In the genomic region with DNA sequence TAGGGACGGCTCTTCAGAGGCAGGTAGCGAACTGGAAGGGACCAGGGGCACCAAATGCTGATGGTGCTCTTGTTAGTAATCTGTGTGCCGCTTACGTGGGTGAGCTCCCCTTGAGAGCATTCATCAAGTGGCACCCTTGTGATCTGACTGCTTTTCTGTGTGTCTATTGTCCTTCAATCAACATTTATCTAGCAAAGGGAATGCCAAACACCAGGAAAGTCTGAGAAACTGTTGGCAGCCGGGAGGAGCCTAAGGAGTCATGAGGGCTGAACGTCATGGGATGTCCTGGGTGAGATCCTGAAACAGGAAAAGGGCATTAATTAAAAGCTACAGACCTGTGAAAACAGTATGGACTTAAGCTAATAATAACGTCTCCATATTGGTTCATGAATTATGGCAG, we compare ENCODE assay signal across 31 cellular contexts.
"Had no signal": no experiment of that assay in that cellular context is flagged by ENCODE, and none has a peak within 500 bp of the region (broad histone marks: within the 10 kb centered on the region; RNA-seq: fewer than 3 reads in every experiment).

No MANE protein-coding gene starts in this region.

- H3K27ac ChIP-seq: left lung, lower lobe of right lung, ovary, prostate gland, skin epidermis, suprapubic skin, thoracic aorta, tibial artery, uterus had no signal

- H3K27me3 Mint-ChIP-seq: naive B cell; stimulated activated naive CD8-positive, alpha-beta T cell treated with anti-CD3 and anti-CD28 coated beads, Interleukin-15, Interleukin-2, amounts not matched to agents 100 ng/mL and 50 ng/mL, for 24 hours had no signal

- H3K27ac Mint-ChIP-seq: immature natural killer cell; mesothelial cell of epicardium; naive B cell; natural killer cell; stimulated activated effector memory CD8-positive, alpha-beta T cell treated with anti-CD3 and anti-CD28 coated beads, Interleukin-12 subunit alpha, Interleukin-12 subunit beta, amount 100 ng/mL, for 72 hours; stimulated activated naive CD8-positive, alpha-beta T cell treated with anti-CD3 and anti-CD28 coated beads, Interleukin-15, Interleukin-2, amounts not matched to agents 100 ng/mL and 50 ng/mL, for 24 hours; type B pancreatic cell had no signal

- H3K4me1 ChIP-seq: left lung, lower lobe of right lung, prostate gland, suprapubic skin, tibial artery, uterus had no signal

- H3K4me3 Mint-ChIP-seq: immature natural killer cell; mesothelial cell of epicardium; naive B cell; natural killer cell; nephron progenitor cell; stimulated activated effector memory CD8-positive, alpha-beta T cell treated with anti-CD3 and anti-CD28 coated beads, Interleukin-12 subunit alpha, Interleukin-12 subunit beta, amount 100 ng/mL, for 72 hours; stimulated activated naive CD8-positive, alpha-beta T cell treated with anti-CD3 and anti-CD28 coated beads, Interleukin-15, Interleukin-2, amounts not matched to agents 100 ng/mL and 50 ng/mL, for 24 hours; type B pancreatic cell had no signal

- H3K4me1 Mint-ChIP-seq: immature natural killer cell; mesothelial cell of epicardium; naive B cell; natural killer cell; stimulated activated effector memory CD8-positive, alpha-beta T cell treated with anti-CD3 and anti-CD28 coated beads, Interleukin-12 subunit alpha, Interleukin-12 subunit beta, amount 100 ng/mL, for 72 hours had no signal

- ATAC-seq: left colon; left lung; lower lobe of right lung; natural killer cell; right cardiac atrium; sciatic nerve; stimulated activated effector memory CD8-positive, alpha-beta T cell treated with anti-CD3 and anti-CD28 coated beads, Interleukin-12 subunit alpha, Interleukin-12 subunit beta, amount 100 ng/mL, for 72 hours had no signal

- H3K4me3 ChIP-seq: left lung, lower lobe of right lung, ovary, prostate gland, skin epidermis, suprapubic skin, thoracic aorta, tibial artery, uterus had no signal

- FAIRE-seq: islet of Langerhans, kidney had no signal

- H3K27me3 ChIP-seq: left lung, ovary, suprapubic skin, tibial artery, uterus had no signal

- DNase-seq: hypothalamus; immature natural killer cell; kidney; left colon; left lung; lower lobe of right lung; mammary epithelial cell; mesenchymal stem cell; naive B cell; natural killer cell; nephron progenitor cell; ovary; retina; right cardiac atrium; stimulated activated CD4-positive, alpha-beta T cell treated with anti-CD3 and anti-CD28 coated beads, Interleukin-12 subunit alpha, Interleukin-12 subunit beta, amount 100 ng/mL, for 4 hours; stimulated activated CD4-positive, alpha-beta T cell treated with anti-CD3 and anti-CD28 coated beads, Interleukin-15, amount 100 ng/mL, for 24 hours; stimulated activated CD4-positive, alpha-beta T cell treated with anti-CD3 and anti-CD28 coated beads, Interleukin-2, amount 100 ng/mL, for 24 hours; stimulated activated CD4-positive, alpha-beta T cell treated with anti-CD3 and anti-CD28 coated beads, Interleukin-4, amount 100 ng/mL, for 24 hours; stimulated activated naive CD4-positive, alpha-beta T cell; tibial artery; uterus had no signal

- H3K36me3 ChIP-seq: left lung, lower lobe of right lung, ovary, prostate gland, suprapubic skin, thoracic aorta, tibial artery, uterus had no signal

- H3K9me3 ChIP-seq: lower lobe of right lung, ovary, prostate gland, suprapubic skin, thoracic aorta, tibial artery, uterus had no signal

- H3K36me3 Mint-ChIP-seq: mesothelial cell of epicardium; naive B cell; natural killer cell; stimulated activated effector memory CD8-positive, alpha-beta T cell treated with anti-CD3 and anti-CD28 coated beads, Interleukin-12 subunit alpha, Interleukin-12 subunit beta, amount 100 ng/mL, for 72 hours; type B pancreatic cell had no signal
